ENCODE assay signal across 29 cellular contexts in genomic region chr15:72205896-72206676, GRCh38. TPM values are rescaled to one million over a fixed set of nuclear protein-coding genes. Genes with fewer than 3 reads are reported as not detected.
A peak's percentile ranks its signal among the peaks of the same experiment; 100 is the strongest.
DNase-seq lines count a peak whose midpoint lies in the region; ATAC-seq and TF ChIP-seq lines count a peak whose summit lies in the region.
"Had no signal": no experiment of that assay in that cellular context is flagged by ENCODE, and none has a peak within 500 bp of the region (broad histone marks: within the 10 kb centered on the region; RNA-seq: fewer than 3 reads in every experiment).

No MANE protein-coding gene starts in this region.

- no peaks in the 10 kb centered on the region for H3K27me3 ChIP-seq in cardiac muscle cell
- no peaks in the 10 kb centered on the region for H3K27me3 ChIP-seq in heart left ventricle
- no peaks in the 10 kb centered on the region for H3K27me3 ChIP-seq in RWPE2 (ENCODE audit: insufficient read depth, poor library complexity, severe bottlenecking)
- H3K27me3 ChIP-seq in dorsolateral prefrontal cortex, result no peaks in the 10 kb centered on the region
- H3K27me3 ChIP-seq: brain microvascular endothelial cell, esophagus squamous epithelium, left lung, stomach, tibial nerve had no signal

- no peak for TF ChIP-seq POLR2A in heart left ventricle (IDR thresholded peaks at IDR 0.05)

- H3K36me3 ChIP-seq in cardiac muscle cell (peaks cover 96% of the 10 kb centered on the region), heart left ventricle (peaks cover 11 to 100% (median 99%) of the 10 kb centered on the region in 9 donors), RWPE2 (ENCODE audit: low read depth) (peaks cover 98% of the 10 kb centered on the region)

- peaks cover 100% of the 10 kb centered on the region for H3K36me3 Mint-ChIP-seq in stimulated activated effector memory CD8-positive, alpha-beta T cell treated with anti-CD3 and anti-CD28 coated beads, Interleukin-12 subunit alpha, Interleukin-12 subunit beta, amount 100 ng/mL, for 72 hours

- H3K27ac Mint-ChIP-seq in stimulated activated effector memory CD8-positive, alpha-beta T cell treated with anti-CD3 and anti-CD28 coated beads, Interleukin-12 subunit alpha, Interleukin-12 subunit beta, amount 100 ng/mL, for 72 hours, result peak overlapping the region; percentile 95
- H3K27ac Mint-ChIP-seq: activated B cell treated with CpG ODN at 0.5 μM for 24 hours, GM23338 had no signal

- no peaks in the 10 kb centered on the region for H3K9me3 ChIP-seq in cardiac muscle cell (ENCODE audit: low read depth)
- no peaks in the 10 kb centered on the region for H3K9me3 ChIP-seq in heart left ventricle
- H3K9me3 ChIP-seq in RWPE2 (ENCODE audit: severe bottlenecking), result no peaks in the 10 kb centered on the region
- H3K9me3 ChIP-seq: esophagus squamous epithelium, left lung, stomach, tibial nerve had no signal

- WGBS in heart left ventricle, 4 donors, result 90 to 93% (median 91%) methylated on average over 10 of the region's 10 CpGs

- intact Hi-C loops in heart left ventricle (cut with DNase I) (loop anchor here in 3 of 10 donors (5.0 to 10.0 kb wide), 2 partner anchors 59 to 81 kb away; no protein-coding TSS in a partner anchor), dorsolateral prefrontal cortex (cut with DNase I) (no loop called here)

- H3K4me3 ChIP-seq in cardiac muscle cell, result no peak overlapping the region
- no peak overlapping the region for H3K4me3 ChIP-seq in heart left ventricle
- no peak overlapping the region for H3K4me3 ChIP-seq in RWPE2 (ENCODE audit: severe bottlenecking)
- no peak overlapping the region for H3K4me3 ChIP-seq in dorsolateral prefrontal cortex
- H3K4me3 ChIP-seq: esophagus squamous epithelium, GM23338, left lung, stomach, tibial nerve had no signal

- H3K27ac ChIP-seq in cardiac muscle cell (peak overlapping the region; percentile 28), heart left ventricle (no peak overlapping the region), RWPE2 (ENCODE audit: poor library complexity, severe bottlenecking) (peak overlapping the region; percentile 91), dorsolateral prefrontal cortex (peak overlapping the region in 32 of 59 donors; percentile 2 to 86 (median 31))
- H3K27ac ChIP-seq: brain microvascular endothelial cell, left lung, stomach, tibial nerve had no signal

- H3K4me1 ChIP-seq in cardiac muscle cell (ENCODE audit: low read depth) (peaks cover 9% of the 10 kb centered on the region), heart left ventricle (peaks cover 4 to 40% (median 33%) of the 10 kb centered on the region in 12 donors), RWPE2 (ENCODE audit: insufficient read depth, poor library complexity, severe bottlenecking) (peaks cover 25% of the 10 kb centered on the region)

- TF ChIP-seq CTCF in cardiac muscle cell (IDR thresholded peaks at IDR 0.05; ENCODE audit: low read depth, low read length) (no peak), heart left ventricle (IDR thresholded peaks at IDR 0.05) (no peak), RWPE2 (IDR thresholded peaks at IDR 0.05; ENCODE audit: poor library complexity, severe bottlenecking) (no peak), dorsolateral prefrontal cortex (IDR thresholded peaks at IDR 0.05 in 54 of 56, conservative IDR thresholded peaks at IDR 0.05 in 2 of 56; ENCODE audit: low read depth in 1 of 56, partially characterized antibody in 56 of 56) (no peak)

- H3K4me1 Mint-ChIP-seq in stimulated activated effector memory CD8-positive, alpha-beta T cell treated with anti-CD3 and anti-CD28 coated beads, Interleukin-12 subunit alpha, Interleukin-12 subunit beta, amount 100 ng/mL, for 72 hours, result peaks cover 45% of the 10 kb centered on the region
- H3K4me1 Mint-ChIP-seq: GM23338, immature natural killer cell had no signal

- no peak for ATAC-seq in heart left ventricle
- ATAC-seq in RWPE2 (ENCODE audit: low read depth), result no peak
- ATAC-seq in stimulated activated effector memory CD8-positive, alpha-beta T cell treated with anti-CD3 and anti-CD28 coated beads, Interleukin-12 subunit alpha, Interleukin-12 subunit beta, amount 100 ng/mL, for 72 hours, result no peak
- ATAC-seq in GM18909 (IDR thresholded peaks at IDR 0.05; ENCODE audit: poor library complexity, unreplicated experiment), result no peak
- no peak for ATAC-seq in HG02938 (IDR thresholded peaks at IDR 0.05; ENCODE audit: unreplicated experiment)
- ATAC-seq: GM23338, left lung, sciatic nerve had no signal

- H3K9me3 Mint-ChIP-seq in stimulated activated effector memory CD8-positive, alpha-beta T cell treated with anti-CD3 and anti-CD28 coated beads, Interleukin-12 subunit alpha, Interleukin-12 subunit beta, amount 100 ng/mL, for 72 hours, result no peaks in the 10 kb centered on the region
- H3K9me3 Mint-ChIP-seq: activated B cell treated with CpG ODN at 0.5 μM for 24 hours; CD4-positive, CD25-positive, alpha-beta regulatory T cell; GM23338; immature natural killer cell had no signal

- H3K4me3 Mint-ChIP-seq in stimulated activated effector memory CD8-positive, alpha-beta T cell treated with anti-CD3 and anti-CD28 coated beads, Interleukin-12 subunit alpha, Interleukin-12 subunit beta, amount 100 ng/mL, for 72 hours, result no peak overlapping the region
- H3K4me3 Mint-ChIP-seq: activated B cell treated with CpG ODN at 0.5 μM for 24 hours; CD4-positive, CD25-positive, alpha-beta regulatory T cell; GM23338; immature natural killer cell had no signal

- DNase-seq in cardiac muscle cell (ENCODE audit: low read depth in 1 of 2, low spot score in 1 of 2) (no peak), heart left ventricle (no peak), RWPE2 (ENCODE audit: low spot score) (no peak), dorsolateral prefrontal cortex (no peak), midbrain (lab: John Stamatoyannopoulos, UW) (no peak)
- DNase-seq in stimulated activated effector memory CD8-positive, alpha-beta T cell treated with anti-CD3 and anti-CD28 coated beads, Interleukin-12 subunit alpha, Interleukin-12 subunit beta, amount 100 ng/mL, for 72 hours (ENCODE audit: low spot score in 2 of 2), result no peak
- DNase-seq: activated B cell treated with CpG ODN at 0.5 μM for 24 hours; brain microvascular endothelial cell; CD4-positive, CD25-positive, alpha-beta regulatory T cell; effector memory CD4-positive, alpha-beta T cell; esophagus squamous epithelium; hippocampal formation; immature natural killer cell; KG1; left lung; MM.1S; NCI-H1436 treated with DMSO at 0.1 percent for 48 hours; NCI-H510A treated with DMSO at 0.1 percent for 48 hours; posterior cingulate gyrus; SIG-M5; stomach; SW 1271 had no signal

RNA-seq across cellular contexts. Expression of gene GRAMD2A, which starts 8.5 kb away (rescaled TPM):
- total RNA-seq in cardiac muscle cell (0.24 and 0.67 TPM in 2 replicates), heart left ventricle (under 1 TPM in 1 of 9 donors, not detected in 8; 0.45 TPM), dorsolateral prefrontal cortex (10 to 100 TPM in 6 of 120 experiments, 1 to 10 TPM in 114; 1.8 to 15.1 (median 5.4) TPM)
- polyA plus RNA-seq in cardiac muscle cell (not detected in 2 replicates), heart left ventricle (under 1 TPM in 1 of 2 donors, not detected in 1; 0.03 TPM)
- total RNA-seq: activated B cell treated with CpG ODN at 0.5 μM for 24 hours; activated CD8-positive, alpha-beta memory T cell treated with anti-CD3 and anti-CD28 coated beads for 36 hours; CD4-positive, CD25-positive, alpha-beta regulatory T cell; HT1080 had no signal
- polyA plus RNA-seq: CD4-positive, CD25-positive, alpha-beta regulatory T cell; immature natural killer cell had no signal

RNA-seq across cellular contexts. Expression of gene PKM, which starts 24.9 kb away (rescaled TPM):
- 1,894 and 2,333 TPM in 2 replicates for total RNA-seq in cardiac muscle cell
- polyA plus RNA-seq in cardiac muscle cell, result 2,112 and 2,578 TPM in 2 replicates
- 1,000 to 10,000 TPM in 4 of 9 donors, 100 to 1,000 TPM in 5; 648 to 1,279 (median 923) TPM for total RNA-seq in heart left ventricle
- 100 to 1,000 TPM; 602 to 887 TPM for polyA plus RNA-seq in heart left ventricle
- total RNA-seq in dorsolateral prefrontal cortex, result 1,000 to 10,000 TPM in 51 of 120 experiments, 100 to 1,000 TPM in 69; 496 to 1,260 (median 977) TPM

Comparison
In these comparisons a context has a peak if more than half of its experiments do, and no peak if none do; other contexts are left out.
1. H3K27ac ChIP-seq: peak in cardiac muscle cell (single experiment), RWPE2 (single experiment) and dorsolateral prefrontal cortex (32 of 59); none in heart left ventricle (0 of 12).